In genomic region chr9:118836891-118837290, GRCh38 we compare ENCODE assay signal across 21 cellular contexts.
"Had no signal": no experiment of that assay in that cellular context is flagged by ENCODE, and none has a peak within 500 bp of the region (broad histone marks: within the 10 kb centered on the region; RNA-seq: fewer than 3 reads in every experiment).

No MANE protein-coding gene starts in this region.

- H3K27ac ChIP-seq: HL-60, KMS-11, RWPE1 had no signal

- H3K9ac ChIP-seq: KMS-11, SK-N-SH had no signal

- H3K4me2 ChIP-seq: KMS-11, SK-N-SH had no signal

- H3K4me3 Mint-ChIP-seq: IgD-negative memory B cell had no signal

- ATAC-seq: K562, Panc1, PC-3 had no signal

- H3K36me3 Mint-ChIP-seq: IgD-negative memory B cell had no signal

- H3K4me3 ChIP-seq: K562 had no signal

- H3K27ac Mint-ChIP-seq: IgD-negative memory B cell had no signal

- DNase-seq: MV-4-11, NCI-H1048, NCI-H1105 treated with DMSO at 0.1 percent for 48 hours, NCI-H1417 treated with DMSO at 0.1 percent for 48 hours, NCI-H146, NCI-H1694 treated with DMSO at 0.1 percent for 48 hours, NCI-H1930, NCI-H2107, NCI-H226, NCI-H446, NCI-H510A, NCI-H524 treated with DMSO at 0.1 percent for 48 hours, PC-3, SHP77, SK-N-SH had no signal

- H3K27me3 Mint-ChIP-seq: IgD-negative memory B cell had no signal

- H3K9me3 ChIP-seq: SK-N-SH had no signal

- H3K4me1 Mint-ChIP-seq: IgD-negative memory B cell had no signal
